In genomic region chr9:38042626-38043359, GRCh38 we compare ENCODE assay signal across 18 cellular contexts. TPM values are rescaled to one million over a fixed set of nuclear protein-coding genes. Genes with fewer than 3 reads are reported as not detected.
DNase-seq lines count a peak whose midpoint lies in the region; ATAC-seq, FAIRE-seq and TF ChIP-seq lines count a peak whose summit lies in the region.
"Had no signal": no experiment of that assay in that cellular context is flagged by ENCODE, and none has a peak within 500 bp of the region (broad histone marks: within the 10 kb centered on the region; RNA-seq: fewer than 3 reads in every experiment).

No MANE protein-coding gene starts in this region.

- peaks cover 20% of the 10 kb centered on the region; the same call in 1 of the 2 replicates for H4K20me1 ChIP-seq in HepG2 (ENCODE audit: insufficient read depth, low read length)

- H3K4me2 ChIP-seq in HepG2 (ENCODE audit: low read depth, low read length): no peak overlapping the region

- H3K9me3 Mint-ChIP-seq in chondrocyte (ENCODE audit: low read depth): no peaks in the 10 kb centered on the region
- no peaks in the 10 kb centered on the region for H3K9me3 Mint-ChIP-seq in type B pancreatic cell
- H3K9me3 Mint-ChIP-seq: dendritic cell treated with granulocyte-macrophage colony-stimulating factor and Interleukin-4, amounts not matched to agents 40 ng/mL and 50 ng/mL, for 4 days had no signal

- intact Hi-C loops in HepG2 (cut with micrococcal nuclease; ENCODE audit: unreplicated experiment): loop anchor here (10.0 kb wide), 1 partner anchor 392 kb away; no protein-coding TSS in a partner anchor
- intact Hi-C loops in right lobe of liver (cut with DNase I): no loop called here

- H3K27ac ChIP-seq in HepG2 (ENCODE audit: extremely low read length, insufficient read depth, low read length): peak overlapping the region; percentile 17
- peak overlapping the region in 1 of 3 donors; percentile 40 for H3K27ac ChIP-seq in right lobe of liver
- H3K27ac ChIP-seq: neutrophil, uterus had no signal

- TF ChIP-seq EP300 in HepG2 (IDR thresholded peaks at IDR 0.05; ENCODE audit: low read depth in 2 of 2, low read length in 2 of 2) (no peak), HepG2 (CRISPR knock-in tag; IDR thresholded peaks at IDR 0.05; ENCODE audit: borderline replicate concordance) (no peak)

- DNase-seq in HepG2 (ENCODE audit: low spot score) (no peak), right lobe of liver (no peak), chondrocyte (ENCODE audit: low spot score) (peak; percentile 38), medulla oblongata (ENCODE audit: extremely low spot score) (peak; percentile 25), type B pancreatic cell (ENCODE audit: extremely low spot score, unreplicated experiment) (no peak), SIG-M5 (lab: John Stamatoyannopoulos, UW) (no peak), GM20000 (ENCODE audit: low spot score) (no peak)
- DNase-seq: DMS53; erythroblast; MM.1S; NCI-H1930; NCI-H446 treated with DMSO at 0.1 percent for 48 hours; SHP77; stimulated activated naive CD8-positive, alpha-beta T cell treated with anti-CD3 and anti-CD28 coated beads, Interleukin-15, Interleukin-2, amounts not matched to agents 100 U/mL and 50 U/mL, for 24 hours; uterus had no signal

- peaks cover 94% of the 10 kb centered on the region for H3K79me2 ChIP-seq in HepG2 (ENCODE audit: insufficient read depth, low read length)

- no peak for TF ChIP-seq POLR2A in HepG2 (IDR thresholded peaks at IDR 0.05; ENCODE audit: insufficient read depth in 1 of 2, low read depth in 2 of 2, low read length in 2 of 2)
- no peak for TF ChIP-seq POLR2A in right lobe of liver (IDR thresholded peaks at IDR 0.05)

- H3K27me3 Mint-ChIP-seq in chondrocyte (ENCODE audit: low read depth) (no peaks in the 10 kb centered on the region), type B pancreatic cell (no peaks in the 10 kb centered on the region)
- H3K27me3 Mint-ChIP-seq: dendritic cell treated with granulocyte-macrophage colony-stimulating factor and Interleukin-4, amounts not matched to agents 40 ng/mL and 50 ng/mL, for 4 days had no signal

- H3K36me3 ChIP-seq in HepG2 (replicated peaks in 1 of 2; ENCODE audit: control insufficient read depth in 1 of 2, insufficient read depth in 2 of 2, low read length in 2 of 2): peaks cover 8 to 39% of the 10 kb centered on the region in 2 experiments
- H3K36me3 ChIP-seq in right lobe of liver: no peaks in the 10 kb centered on the region
- H3K36me3 ChIP-seq: neutrophil, uterus had no signal

- no TSS peak for BruUV-seq in HepG2 (replicated peaks; lab: Mats Ljungman, UMichigan)

- CTCF ChIA-PET in HepG2 (lab: Yijun Ruan, JAX; ENCODE audit: low intra/inter-chr PET ratio, low total read pairs): no interaction called here

- no peak overlapping the region for H3K9ac ChIP-seq in HepG2 (ENCODE audit: insufficient read depth, low read depth, low read length)

- H3K4me1 ChIP-seq in HepG2 (ENCODE audit: insufficient read depth, low read length): peaks cover 93% of the 10 kb centered on the region
- H3K4me1 ChIP-seq in right lobe of liver: peaks cover 5 to 72% (median 30%) of the 10 kb centered on the region in 4 donors

- ATAC-seq in HepG2 (no peak), right lobe of liver (no peak), HG03457 (IDR thresholded peaks at IDR 0.05; ENCODE audit: unreplicated experiment) (no peak)
- ATAC-seq: stimulated activated naive CD8-positive, alpha-beta T cell treated with anti-CD3 and anti-CD28 coated beads, Interleukin-15, Interleukin-2, amounts not matched to agents 100 U/mL and 50 U/mL, for 24 hours had no signal

- H3K4me3 Mint-ChIP-seq in chondrocyte (ENCODE audit: unreplicated experiment) (no peak overlapping the region), type B pancreatic cell (peak overlapping the region; percentile 3)
- H3K4me3 Mint-ChIP-seq: dendritic cell treated with granulocyte-macrophage colony-stimulating factor and Interleukin-4, amounts not matched to agents 40 ng/mL and 50 ng/mL, for 4 days had no signal

- no peak for TF ChIP-seq CTCF in HepG2 (CRISPR knock-in tag; IDR thresholded peaks at IDR 0.05)
- TF ChIP-seq CTCF in right lobe of liver (IDR thresholded peaks at IDR 0.05): no peak
- no peak for TF ChIP-seq CTCF in chondrocyte (IDR thresholded peaks at IDR 0.05)
- no peak for TF ChIP-seq CTCF in type B pancreatic cell (conservative IDR thresholded peaks at IDR 0.05)
- TF ChIP-seq CTCF in GM20000 (IDR thresholded peaks at IDR 0.05; ENCODE audit: extremely low read depth, missing control alignments): no peak

- H3K27me3 ChIP-seq in HepG2 (ENCODE audit: control insufficient read depth in 1 of 2, insufficient read depth in 2 of 2, low read length in 2 of 2): no peaks in the 10 kb centered on the region
- H3K27me3 ChIP-seq in right lobe of liver: no peaks in the 10 kb centered on the region
- H3K27me3 ChIP-seq: neutrophil, uterus had no signal

- H3K4me3 ChIP-seq in HepG2 (replicated peaks in 1 of 3; ENCODE audit: insufficient read depth in 1 of 3, low read depth in 2 of 3, low read length in 3 of 3) (no peak overlapping the region), right lobe of liver (no peak overlapping the region)
- H3K4me3 ChIP-seq: uterus had no signal

- TF ChIP-seq RAD21 in HepG2 (CRISPR knock-in tag; IDR thresholded peaks at IDR 0.05): no peak

- in situ Hi-C loops in HepG2 (cut with HindIII; ENCODE audit: extremely low pct_ligation_motif_present, low pct_unique_long_range_greater_than_20kb): no loop called here

- 97% methylated on average over 4 of the region's 8 CpGs for WGBS in HepG2 (ENCODE audit: low lambda C conversion rate)
- 25% methylated on average over 1 of the region's 8 CpGs for WGBS in right lobe of liver (ENCODE audit: insufficient coverage, low coverage, low lambda C conversion rate, missing lambda C conversion rate)

- no peak overlapping the region for H3K27ac Mint-ChIP-seq in chondrocyte (ENCODE audit: unreplicated experiment)
- H3K27ac Mint-ChIP-seq in type B pancreatic cell: peak overlapping the region; percentile 37

- no peaks in the 10 kb centered on the region for H3K9me3 ChIP-seq in HepG2 (ENCODE audit: low read length)
- H3K9me3 ChIP-seq in right lobe of liver: no peaks in the 10 kb centered on the region
- H3K9me3 ChIP-seq: neutrophil, uterus had no signal

- no peak overlapping the region for H2AFZ ChIP-seq in HepG2 (ENCODE audit: low read length)

- FAIRE-seq in HepG2 (lab: Jason Lieb, UNC): no peak

- POLR2A ChIA-PET in HepG2 (lab: Yijun Ruan, JAX): no interaction called here

- H3K4me1 Mint-ChIP-seq in chondrocyte (ENCODE audit: low read depth) (peaks cover 54% of the 10 kb centered on the region), type B pancreatic cell (ENCODE audit: unreplicated experiment) (peaks cover 77% of the 10 kb centered on the region)

- H3K36me3 Mint-ChIP-seq in chondrocyte (ENCODE audit: low read depth): no peaks in the 10 kb centered on the region
- no peaks in the 10 kb centered on the region for H3K36me3 Mint-ChIP-seq in type B pancreatic cell

TF ChIP-seq in HepG2, 621 proteins besides CTCF, POLR2A, EP300 and RAD21:
- TF ChIP-seq ETS1 (CRISPR knock-in tag; IDR thresholded peaks at IDR 0.05): no peak
- TF ChIP-seq ZNF441 (CRISPR knock-in tag; IDR thresholded peaks at IDR 0.05; ENCODE audit: borderline replicate concordance): no peak
- TF ChIP-seq RBM22 (optimal IDR thresholded peaks at IDR 0.05; ENCODE audit: low read length): peak; percentile 6

RNA-seq across cellular contexts. Expression of gene SHB, which starts 26.2 kb away (rescaled TPM):
- total RNA-seq in HepG2 (2016; rRNA removed; fragmentation: Illumina TruSeq; extraction: Trizol) (14.7 and 19.4 TPM in 2 replicates), right lobe of liver (10 to 100 TPM; 12.0 to 43.1 (median 21.9) TPM), chondrocyte (19.6 to 25.1 TPM (median 23.8 TPM) in 3 replicates), type B pancreatic cell (ENCODE audit: low replicate concordance) (14.4 and 20.0 TPM in 2 replicates)
- total RNA-seq in HepG2 (2016; cell fraction: cytosol; rRNA removed; fragmentation: Illumina TruSeq; extraction: Trizol; ENCODE audit: low read depth): 7.3 and 8.2 TPM in 2 replicates
- total RNA-seq in HepG2 (2016; cell fraction: insoluble cytoplasmic fraction; rRNA removed; fragmentation: Illumina TruSeq; extraction: Trizol): 12.9 and 18.0 TPM in 2 replicates
- total RNA-seq in HepG2 (2016; cell fraction: membrane; rRNA removed; fragmentation: Illumina TruSeq; extraction: Trizol): 16.0 and 20.4 TPM in 2 replicates
- total RNA-seq in HepG2 (2016; cell fraction: nucleus; rRNA removed; fragmentation: Illumina TruSeq; extraction: Trizol): 12.0 and 14.5 TPM in 2 replicates
- polyA plus RNA-seq in HepG2 (2011; rRNA removed): 20.7 and 25.3 TPM in 2 replicates
- polyA plus RNA-seq in HepG2 (2011; cell fraction: cytosol; rRNA removed): 19.8 and 24.1 TPM in 2 replicates
- polyA plus RNA-seq in HepG2 (2011; cell fraction: nucleus; rRNA removed): 26.3 and 29.8 TPM in 2 replicates
- polyA plus RNA-seq in HepG2 (2012): 16.2 and 22.8 TPM in 2 replicates
- polyA plus RNA-seq in HepG2 (2016; cell fraction: cytosol; fragmentation: Illumina TruSeq; extraction: Trizol; ENCODE audit: low read depth): 9.0 and 11.2 TPM in 2 replicates
- polyA plus RNA-seq in HepG2 (2016; cell fraction: insoluble cytoplasmic fraction; fragmentation: Illumina TruSeq; extraction: Trizol; ENCODE audit: low read depth): 21.3 and 23.2 TPM in 2 replicates
- 18.0 and 21.9 TPM in 2 replicates for polyA plus RNA-seq in HepG2 (2016; cell fraction: membrane; fragmentation: Illumina TruSeq; extraction: Trizol; ENCODE audit: low read depth)
- polyA plus RNA-seq in HepG2 (2016; cell fraction: nucleus; fragmentation: Illumina TruSeq; extraction: Trizol; ENCODE audit: insufficient read depth, low read depth): 17.6 and 17.8 TPM in 2 replicates
- 8.6 and 37.7 TPM in 2 replicates for polyA minus RNA-seq in HepG2 (2011; rRNA and poly(A)+ RNA removed; ENCODE audit: low replicate concordance)
- 28.1 and 28.8 TPM in 2 replicates for polyA minus RNA-seq in HepG2 (2011; cell fraction: cytosol; rRNA and poly(A)+ RNA removed)
- 42.1 and 49.2 TPM in 2 replicates for polyA minus RNA-seq in HepG2 (2011; cell fraction: nucleus; rRNA and poly(A)+ RNA removed)

Comparison
In these comparisons a context has a peak if more than half of its experiments do, and no peak if none do; other contexts are left out.
1. DNase-seq: peak in chondrocyte (single experiment) and medulla oblongata (single experiment); none in HepG2 (single experiment), right lobe of liver (0 of 3), type B pancreatic cell (single experiment), SIG-M5 (single experiment) and GM20000 (single experiment).